Comparison of ENCODE assay signal across 9 cellular contexts in genomic region chr12:94427520-94428381, GRCh38. TPM values are rescaled to one million over a fixed set of nuclear protein-coding genes. Genes with fewer than 3 reads are reported as not detected.
DNase-seq lines count a peak whose midpoint lies in the region; ATAC-seq and TF ChIP-seq lines count a peak whose summit lies in the region.
"Had no signal": no experiment of that assay in that cellular context is flagged by ENCODE, and none has a peak within 500 bp of the region (broad histone marks: within the 10 kb centered on the region; RNA-seq: fewer than 3 reads in every experiment).

No MANE protein-coding gene starts in this region.

- ATAC-seq in HG03457 (IDR thresholded peaks at IDR 0.05; ENCODE audit: unreplicated experiment) (no peak), HG02852 (IDR thresholded peaks at IDR 0.05; ENCODE audit: unreplicated experiment) (no peak), HG03521 (IDR thresholded peaks at IDR 0.05; ENCODE audit: unreplicated experiment) (no peak)
- ATAC-seq: foreskin keratinocyte had no signal

- TF ChIP-seq CTCF in foreskin fibroblast (IDR thresholded peaks at IDR 0.05; ENCODE audit: low read depth, low read length) = no peak

- no peak overlapping the region for H3K9ac ChIP-seq in skeletal muscle satellite cell (ENCODE audit: low read depth, low read length)

- DNase-seq in DMS53 (lab: John Stamatoyannopoulos, UW) (peak; percentile 23), DMS53 treated with DMSO at 0.1 percent for 48 hours (lab: John Stamatoyannopoulos, UW; ENCODE audit: unreplicated experiment) (no peak), NCI-H345 (lab: John Stamatoyannopoulos, UW) (peak; percentile 56), foreskin fibroblast (peak; percentile 44 to 77)

- peak overlapping the region; percentile 71 for H3K4me2 ChIP-seq in skeletal muscle satellite cell (ENCODE audit: low read length)

- peaks cover 15% of the 10 kb centered on the region for H3K4me1 ChIP-seq in skeletal muscle satellite cell (ENCODE audit: control insufficient read depth, insufficient read depth, low read length)
- H3K4me1 ChIP-seq: foreskin keratinocyte had no signal

- no peaks in the 10 kb centered on the region for H3K27me3 ChIP-seq in skeletal muscle satellite cell (ENCODE audit: control insufficient read depth, insufficient read depth, low read length)
- H3K27me3 ChIP-seq: foreskin keratinocyte had no signal

- peaks cover 1% of the 10 kb centered on the region for H3K9me3 ChIP-seq in skeletal muscle satellite cell (replicated peaks; ENCODE audit: low read length)

- H3K36me3 ChIP-seq in skeletal muscle satellite cell (ENCODE audit: insufficient read depth, low read length) = no peaks in the 10 kb centered on the region

- H3K4me3 ChIP-seq in foreskin fibroblast (ENCODE audit: low read depth in 1 of 2, low read length in 2 of 2) (no peak overlapping the region), skeletal muscle satellite cell (ENCODE audit: low read length) (peak overlapping the region; percentile 31)

RNA-seq across cellular contexts. Expression of gene CEP83, which starts 31.9 kb away (rescaled TPM):
- total RNA-seq in skeletal muscle satellite cell (2012; rRNA removed) = 12.0 and 18.8 TPM in 2 replicates
